In genomic region chr5:87267574-87268125, GRCh38 we compare ENCODE assay signal across 8 cellular contexts. TPM values are rescaled to one million over a fixed set of nuclear protein-coding genes. Genes with fewer than 3 reads are reported as not detected.
DNase-seq lines count a peak whose midpoint lies in the region; ATAC-seq, FAIRE-seq and TF ChIP-seq lines count a peak whose summit lies in the region.

RASA1 (plus strand) TSS chr5:87267883; CDS start chr5:87268452, 569 bp downstream.

- H3K27me3 ChIP-seq in mammary epithelial cell (ENCODE audit: insufficient read depth, low read length) (no peaks in the 10 kb centered on the region), small intestine (ENCODE audit: control insufficient read depth in 2 of 2, insufficient read depth in 2 of 2, low read length in 2 of 2) (no peaks in the 10 kb centered on the region)

- no TSS peak for BruUV-seq in mammary epithelial cell (replicated peaks; lab: Mats Ljungman, UMichigan)

- H3K9me3 ChIP-seq in mammary epithelial cell (replicated peaks; ENCODE audit: insufficient read depth, low read length) (no peaks in the 10 kb centered on the region), small intestine (ENCODE audit: control insufficient read depth, low read depth) (no peaks in the 10 kb centered on the region)

- TF ChIP-seq CTCF in WI38 (IDR thresholded peaks at IDR 0.05; ENCODE audit: low read depth, low read length) (no peak), mammary epithelial cell (conservative IDR thresholded peaks at IDR 0.05 in 1 of 2, IDR thresholded peaks at IDR 0.05 in 1 of 2; ENCODE audit: extremely low read depth in 1 of 2, insufficient read depth in 1 of 2, low read depth in 1 of 2, low read length in 2 of 2) (no peak)

- H3K4me1 ChIP-seq in mammary epithelial cell (ENCODE audit: insufficient read depth, low read length) (peaks cover 10% of the 10 kb centered on the region), small intestine (ENCODE audit: control insufficient read depth in 2 of 2, insufficient read depth in 1 of 2, low read depth in 1 of 2, low read length in 1 of 2) (peaks cover 0 to 5% of the 10 kb centered on the region in 2 donors)

- CTCF ChIA-PET in mammary epithelial cell (lab: Charles Lee; ENCODE audit: low non-redundant PET): interaction anchor here (0.6 kb wide), 2 partner anchors 44 to 126 kb away, joined by 4 to 8 read pairs; no protein-coding TSS in a partner anchor

- in situ Hi-C loops in GM18951 (cut with MboI; ENCODE audit: low sequenced_read_pairs, unreplicated experiment): no loop called here
- in situ Hi-C loops in mammary epithelial cell (cut with MboI; ENCODE audit: low sequenced_read_pairs in 2 of 2): no loop called here

- peaks cover 48% of the 10 kb centered on the region for H3K79me2 ChIP-seq in mammary epithelial cell (ENCODE audit: insufficient read depth, low read length)

- DNase-seq in AG08396 (ENCODE audit: low spot score) (peak; percentile 98), NCI-H2227 treated with DMSO at 0.1 percent for 48 hours (lab: John Stamatoyannopoulos, UW) (peak; percentile 89), mammary epithelial cell (peak; percentile 94), iPS-NIHi11 (ENCODE audit: low spot score) (peak; percentile 94), small intestine (peak; percentile 95)

- H3K27ac ChIP-seq in mammary epithelial cell (ENCODE audit: insufficient read depth, low read depth, low read length) (peak within 1 kb of the TSS; percentile 77), small intestine (ENCODE audit: low read depth in 1 of 2, low read length in 1 of 2) (peak within 1 kb of the TSS; percentile 93 to 98)

- peak; percentile 54 for ATAC-seq in HG03175 (IDR thresholded peaks at IDR 0.05; ENCODE audit: unreplicated experiment)

- FAIRE-seq in small intestine (lab: Jason Lieb, UNC): no peak

- H2AFZ ChIP-seq in mammary epithelial cell (ENCODE audit: low read depth, low read length): peak within 1 kb of the TSS; percentile 90

- peak within 1 kb of the TSS; percentile 94 for H3K4me3 ChIP-seq in WI38 (ENCODE audit: low read depth, low read length)
- H3K4me3 ChIP-seq in mammary epithelial cell (replicated peaks in 1 of 3; ENCODE audit: insufficient read depth in 1 of 3, low read depth in 2 of 3, low read length in 3 of 3): peak within 1 kb of the TSS; percentile 68 to 92 (median 86)
- peak within 1 kb of the TSS; percentile 73 to 96 for H3K4me3 ChIP-seq in small intestine (ENCODE audit: low read depth in 1 of 2, low read length in 2 of 2)

- WGBS in mammary epithelial cell (ENCODE audit: low coverage, missing lambda C conversion rate): 0% methylated on average over 5 of the region's 46 CpGs
- 1% methylated on average over 30 to 46 of the region's 46 CpGs for WGBS in small intestine, 3 donors

- intact Hi-C loops in mammary epithelial cell (cut with micrococcal nuclease): loop anchor here (1.0 to 10.0 kb wide), 5 partner anchors 80 to 197 kb away; no protein-coding TSS in a partner anchor

- H3K9ac ChIP-seq in mammary epithelial cell (ENCODE audit: insufficient read depth, low read length): peak within 1 kb of the TSS; percentile 85

- peak; percentile 92 for TF ChIP-seq POLR2A in GM18951 (IDR thresholded peaks at IDR 0.05; ENCODE audit: extremely low read depth, insufficient read depth, insufficient read length)

- dilution Hi-C loops in mammary epithelial cell (cut with HindIII; ENCODE audit: low sequenced_read_pairs): no loop called here

- H3K36me3 ChIP-seq in mammary epithelial cell (ENCODE audit: insufficient read depth, low read length): no peaks in the 10 kb centered on the region
- H3K36me3 ChIP-seq in small intestine (ENCODE audit: control insufficient read depth in 2 of 2, insufficient read depth in 2 of 2, low read length in 2 of 2): no peaks in the 10 kb centered on the region

- H3K4me2 ChIP-seq in mammary epithelial cell (ENCODE audit: insufficient read depth, low read depth, low read length): peak within 1 kb of the TSS; percentile 94

- H4K20me1 ChIP-seq in mammary epithelial cell (ENCODE audit: insufficient read depth, low read length): no peaks in the 10 kb centered on the region

RNA-seq across cellular contexts. Expression of gene RASA1, which starts in this region (rescaled TPM):
- total RNA-seq in mammary epithelial cell: 10 to 100 TPM; 45.2 to 57.9 TPM
- polyA plus RNA-seq in mammary epithelial cell (37.4 TPM), small intestine (10 to 100 TPM in 2 of 3 donors, 1 to 10 TPM in 1; 9.5 to 14.3 (median 13.0) TPM)
- 38.7 TPM for polyA minus RNA-seq in mammary epithelial cell

Comparison
In these comparisons a context has a peak if more than half of its experiments do, and no peak if none do; other contexts are left out.
1. Peak in every context shown above with its lines: DNase-seq, ATAC-seq, H3K4me3 ChIP-seq and H3K27ac ChIP-seq.